Comparison of ENCODE assay signal across 1 cellular context in the genomic region with DNA sequence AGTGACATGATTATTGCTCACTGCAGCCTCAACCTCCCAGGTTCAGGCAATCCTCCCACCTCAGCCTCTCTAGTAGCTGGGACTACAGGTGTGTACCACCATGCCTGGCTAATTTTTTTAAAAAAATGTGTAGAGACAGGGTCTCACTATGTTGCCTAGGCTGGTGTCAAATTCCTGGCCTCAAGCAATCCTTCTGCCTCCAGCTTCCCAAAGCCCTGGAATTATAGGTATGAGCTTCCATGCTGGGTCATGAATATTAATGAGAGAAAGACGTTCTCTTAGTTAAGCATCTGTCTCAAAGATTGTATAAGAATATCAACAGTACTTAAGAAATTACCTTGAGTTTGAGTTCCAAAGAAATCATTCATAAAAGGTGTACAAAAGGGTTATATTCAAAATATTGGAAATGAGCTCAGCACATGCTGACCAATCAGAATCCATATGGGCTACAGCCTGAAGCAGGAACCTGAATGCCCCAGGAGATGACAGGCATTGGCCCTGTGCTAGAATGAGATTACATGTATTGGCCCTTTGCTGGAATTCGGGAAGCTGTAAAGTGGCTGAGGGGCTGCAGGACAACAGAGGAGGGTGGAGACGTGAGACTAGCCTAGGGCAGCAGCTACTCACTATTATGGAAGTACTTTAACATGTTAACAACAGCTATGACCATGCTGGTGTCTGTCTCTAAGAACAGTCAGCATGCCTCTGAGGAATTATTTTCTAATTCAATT.
TF ChIP-seq lines count a peak whose summit lies in the region.

No MANE protein-coding gene starts in this region.

TF ChIP-seq in GM23338, 12 proteins besides CTCF, POLR2A, EP300 and RAD21 (continued from another document):
- TF ChIP-seq STAT1 (IDR thresholded peaks at IDR 0.05; ENCODE audit: unreplicated experiment), result no peak
- TF ChIP-seq ZNF114 (CRISPR knock-in tag; IDR thresholded peaks at IDR 0.05), result no peak
- TF ChIP-seq EZH2phosphoT487 (IDR thresholded peaks at IDR 0.05; ENCODE audit: unreplicated experiment), result no peak
- no peak for TF ChIP-seq CREB1 (CRISPR knock-in tag; IDR thresholded peaks at IDR 0.05; ENCODE audit: low read depth)
- no peak for TF ChIP-seq POLR2AphosphoS5 (IDR thresholded peaks at IDR 0.05; ENCODE audit: low read depth)
- no peak for TF ChIP-seq JUNB (IDR thresholded peaks at IDR 0.05; ENCODE audit: unreplicated experiment)
- no peak for TF ChIP-seq ZNF462 (CRISPR knock-in tag; IDR thresholded peaks at IDR 0.05)
- no peak for TF ChIP-seq ETS1 (IDR thresholded peaks at IDR 0.05)
- TF ChIP-seq EZH2 (IDR thresholded peaks at IDR 0.05; ENCODE audit: low read depth, unreplicated experiment), result no peak
- TF ChIP-seq NANOG (IDR thresholded peaks at IDR 0.05; ENCODE audit: borderline replicate concordance), result no peak
